ENCODE assay signal across 20 cellular contexts in the genomic region with DNA sequence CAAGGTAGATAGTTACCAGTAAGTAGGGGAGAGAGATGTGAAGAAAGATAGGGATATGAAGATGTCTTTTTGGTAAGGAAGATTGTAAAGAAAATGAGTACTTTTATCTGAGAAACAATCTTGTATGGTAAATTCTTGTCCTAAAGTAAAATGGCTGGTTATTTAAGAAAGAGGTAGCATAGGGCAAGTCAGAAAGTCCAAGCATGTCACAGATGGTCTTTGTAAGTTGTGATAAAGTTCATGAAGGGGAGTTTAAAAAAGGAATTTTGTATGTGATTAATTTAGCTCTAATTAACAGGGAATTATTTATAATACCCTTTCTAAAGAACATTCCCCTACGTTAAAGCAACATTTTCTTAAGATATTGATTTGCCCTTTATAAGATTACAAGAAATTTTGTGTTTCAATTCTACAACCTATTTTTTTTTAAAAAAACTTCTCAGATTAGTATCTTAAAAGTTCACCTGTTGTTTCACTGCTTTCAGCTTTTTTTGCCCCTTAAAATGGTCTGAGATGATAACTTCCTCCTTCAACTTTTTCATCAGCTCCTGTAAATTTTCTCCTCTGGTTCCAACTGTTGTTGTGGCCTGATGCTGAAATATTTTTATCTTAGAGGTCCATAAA. TPM values are rescaled to one million over a fixed set of nuclear protein-coding genes. Genes with fewer than 3 reads are reported as not detected.
"Had no signal": no experiment of that assay in that cellular context is flagged by ENCODE, and none has a peak within 500 bp of the region (broad histone marks: within the 10 kb centered on the region; RNA-seq: fewer than 3 reads in every experiment).

No MANE protein-coding gene starts in this region.

- ATAC-seq: activated naive CD8-positive, alpha-beta T cell treated with anti-CD3 and anti-CD28 coated beads, Interleukin-2, amount 50 U/mL, for 24 hours; effector memory CD8-positive, alpha-beta T cell; left lung; natural killer cell treated with Interleukin-12 subunit alpha and Interleukin-12 subunit beta and Interleukin-15 and Interleukin-18, amount 100 ng/mL, for 72 hours; psoas muscle; sciatic nerve; stimulated activated naive B cell treated with anti-CD40 and anti-IgM and Interleukin-4, amounts not matched to agents 10 μg/mL and 1 μg/mL and 100 μg/mL, for 72 hours had no signal

- H3K9me3 ChIP-seq: psoas muscle, vagina had no signal

- H3K4me3 ChIP-seq: left lung, psoas muscle, spleen, tibial nerve, vagina had no signal

- H3K36me3 ChIP-seq: left lung, spleen, tibial nerve, vagina had no signal

- H3K27ac ChIP-seq: left lung, psoas muscle, spleen, tibial nerve, vagina had no signal

- DNase-seq: activated CD4-positive, alpha-beta T cell treated with anti-CD3 and anti-CD28 coated beads, Interleukin-2, amount 10 ng/mL, durations not matched to agents 7 days and 5 days; activated CD4-positive, CD25-positive, alpha-beta regulatory T cell; activated CD8-positive, alpha-beta memory T cell treated with anti-CD3 and anti-CD28 coated beads for 24 hours; activated naive CD4-positive, alpha-beta T cell treated with Interleukin-2 at 50 U/mL for 16 hours; activated naive CD8-positive, alpha-beta T cell treated with anti-CD3 and anti-CD28 coated beads, Interleukin-2, amount 50 U/mL, for 24 hours; effector memory CD8-positive, alpha-beta T cell; left lung; psoas muscle; spleen; stimulated activated CD4-positive, alpha-beta T cell treated with anti-CD3 and anti-CD28 coated beads, Interleukin-1b, Interleukin-23, amount 100 ng/mL, for 48 hours; stimulated activated naive B cell treated with anti-CD40 and anti-IgM and Interleukin-4, amounts not matched to agents 10 μg/mL and 1 μg/mL and 100 μg/mL, for 72 hours had no signal

- H3K27me3 ChIP-seq: left lung, spleen, tibial nerve, vagina had no signal

- H3K4me1 ChIP-seq: left lung, psoas muscle, spleen, tibial nerve, vagina had no signal

RNA-seq across cellular contexts. Expression of gene CPHXL, which starts 16.2 kb away (rescaled TPM):
- total RNA-seq: activated CD4-positive, alpha-beta T cell treated with anti-CD3 and anti-CD28 coated beads, Interleukin-2, amount 10 ng/mL, durations not matched to agents 7 days and 5 days; astrocyte; epithelial cell of proximal tubule; glomerular endothelial cell; left lung; natural killer cell treated with Interleukin-12 subunit alpha and Interleukin-12 subunit beta and Interleukin-15 and Interleukin-18, amount 100 ng/mL, for 72 hours; osteoblast; psoas muscle; sciatic nerve; spleen; subcutaneous adipose tissue; tibial nerve; vagina had no signal
- polyA plus RNA-seq: psoas muscle, spleen had no signal

RNA-seq across cellular contexts. Expression of gene DUXB, which starts 41.3 kb away (rescaled TPM):
- total RNA-seq: activated CD4-positive, alpha-beta T cell treated with anti-CD3 and anti-CD28 coated beads, Interleukin-2, amount 10 ng/mL, durations not matched to agents 7 days and 5 days; astrocyte; epithelial cell of proximal tubule; glomerular endothelial cell; left lung; natural killer cell treated with Interleukin-12 subunit alpha and Interleukin-12 subunit beta and Interleukin-15 and Interleukin-18, amount 100 ng/mL, for 72 hours; osteoblast; psoas muscle; sciatic nerve; spleen; subcutaneous adipose tissue; tibial nerve; vagina had no signal
- polyA plus RNA-seq: psoas muscle, spleen had no signal
